10 cellular contexts compared by ENCODE assay signal in genomic region chr11:26248661-26249060, GRCh38.
"Had no signal": no experiment of that assay in that cellular context is flagged by ENCODE, and none has a peak within 500 bp of the region (broad histone marks: within the 10 kb centered on the region; RNA-seq: fewer than 3 reads in every experiment).

No MANE protein-coding gene starts in this region.

- H3K36me3 ChIP-seq: HAP-1 had no signal

- ATAC-seq: HCT116, HepG2, K562 had no signal

- DNase-seq: GM23248, GOT3, H7, HFFc6, KG1 had no signal

- H3K9ac ChIP-seq: GM23248 had no signal

- H3K27ac ChIP-seq: GM23248, HL-60 had no signal

- H3K9me3 ChIP-seq: HAP-1 had no signal

- H3K4me1 ChIP-seq: HAP-1 had no signal

- H3K4me3 ChIP-seq: GM23248, HAP-1, K562 had no signal

- H2AFZ ChIP-seq: GM23248 had no signal
